9 cellular contexts compared by ENCODE assay signal in the genomic region with DNA sequence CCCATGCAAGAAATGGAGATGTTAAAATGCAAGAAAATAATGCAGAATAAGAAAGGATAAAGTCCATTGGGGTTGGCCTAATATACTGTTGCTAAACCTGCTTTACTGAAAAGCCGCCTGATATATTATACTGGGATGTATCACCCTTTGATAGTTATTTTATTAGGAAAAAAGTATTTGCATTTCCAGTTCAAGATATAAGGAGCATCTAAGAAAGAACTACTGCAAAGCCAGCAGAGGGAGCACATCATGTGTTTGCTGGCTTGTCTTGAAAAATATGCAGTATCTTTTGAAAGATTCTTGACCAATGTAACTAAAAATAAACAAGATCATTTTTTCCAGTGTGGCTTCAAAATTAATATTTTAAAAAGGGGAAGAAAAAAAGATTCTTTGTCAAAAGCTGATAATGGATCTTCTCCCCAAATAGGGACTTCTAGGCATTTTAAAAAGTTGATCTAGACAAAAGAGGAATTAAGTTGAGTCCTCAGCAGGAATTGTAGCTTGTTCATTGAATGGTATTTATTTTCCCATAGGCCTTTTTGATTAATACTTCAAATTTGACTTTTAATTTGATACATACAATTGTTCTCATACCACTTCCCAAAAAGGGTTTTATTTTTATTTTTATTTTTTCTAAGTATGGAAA.
DNase-seq lines count a peak whose midpoint lies in the region; ATAC-seq and TF ChIP-seq lines count a peak whose summit lies in the region.
"Had no signal": no experiment of that assay in that cellular context is flagged by ENCODE, and none has a peak within 500 bp of the region (broad histone marks: within the 10 kb centered on the region; RNA-seq: fewer than 3 reads in every experiment).

No MANE protein-coding gene starts in this region.

- no peak overlapping the region for H3K27ac Mint-ChIP-seq in HFFc6

- TF ChIP-seq POLR2A in adrenal gland (IDR thresholded peaks at IDR 0.05): no peak

- 0 out of 2 replicates have a peak, but pooled peaks cover 6% of the 10 kb centered on the region for H3K36me3 Mint-ChIP-seq in HFFc6 (ENCODE audit: low read depth)

- TF ChIP-seq CTCF in HFFc6 (IDR thresholded peaks at IDR 0.05) (peak; percentile 85), adrenal gland (IDR thresholded peaks at IDR 0.05) (peak; percentile 24 to 53 (median 35)), lower lobe of right lung (IDR thresholded peaks at IDR 0.05) (peak; percentile 44)

- H3K4me3 ChIP-seq in adrenal gland (no peak overlapping the region), lower lobe of right lung (no peak overlapping the region), H7 (ENCODE audit: insufficient read depth, low read depth, low read length) (no peak overlapping the region)

- no peak overlapping the region for H3K27ac ChIP-seq in adrenal gland
- no peak overlapping the region for H3K27ac ChIP-seq in lower lobe of right lung
- H3K27ac ChIP-seq: HL-60 had no signal

- intact Hi-C loops in adrenal gland (cut with DNase I) (no loop called here), lower lobe of right lung (cut with DNase I) (no loop called here)

- ATAC-seq in lower lobe of right lung (no peak), HG02885 (IDR thresholded peaks at IDR 0.05; ENCODE audit: poor library complexity, unreplicated experiment) (no peak), HG03432 (IDR thresholded peaks at IDR 0.05; ENCODE audit: unreplicated experiment) (no peak)

- H3K4me1 ChIP-seq in adrenal gland (replicated peaks in 1 of 2): peaks cover 6 to 38% of the 10 kb centered on the region in 2 donors
- H3K4me1 ChIP-seq in lower lobe of right lung: peaks cover 26% of the 10 kb centered on the region

- H3K9me3 ChIP-seq in adrenal gland (replicated peaks in 1 of 3): no peaks in the 10 kb centered on the region
- no peaks in the 10 kb centered on the region for H3K9me3 ChIP-seq in lower lobe of right lung

- H3K36me3 ChIP-seq in adrenal gland (replicated peaks in 1 of 2): no peaks in the 10 kb centered on the region
- no peaks in the 10 kb centered on the region for H3K36me3 ChIP-seq in lower lobe of right lung
- no peaks in the 10 kb centered on the region for H3K36me3 ChIP-seq in H7 (replicated peaks; ENCODE audit: control insufficient read depth, insufficient read depth, low read length)

- H3K27me3 ChIP-seq in adrenal gland: no peaks in the 10 kb centered on the region
- no peaks in the 10 kb centered on the region for H3K27me3 ChIP-seq in lower lobe of right lung (ENCODE audit: low read depth)
- no peaks in the 10 kb centered on the region for H3K27me3 ChIP-seq in H7 (ENCODE audit: control insufficient read depth, insufficient read depth, low read length)

- DNase-seq in Ammon's horn (ENCODE audit: low spot score): peak; percentile 62
- peak; percentile 58 for DNase-seq in HFFc6
- DNase-seq in adrenal gland: peak in 1 of 7 donors; percentile 10
- no peak for DNase-seq in lower lobe of right lung
- DNase-seq in stimulated activated CD4-positive, alpha-beta T cell treated with anti-CD3 and anti-CD28 coated beads, Interleukin-2, amount 100 ng/mL, for 24 hours: no peak
- no peak for DNase-seq in H7

- H3K27me3 Mint-ChIP-seq in HFFc6 (ENCODE audit: insufficient read depth): no peaks in the 10 kb centered on the region

- no peaks in the 10 kb centered on the region for H3K9me3 Mint-ChIP-seq in HFFc6

- 83 to 96% (median 92%) methylated on average over 1 of the region's 1 CpG for WGBS in adrenal gland, 4 donors

- peaks cover 48% of the 10 kb centered on the region for H3K4me1 Mint-ChIP-seq in HFFc6 (ENCODE audit: low read depth)

- H3K4me3 Mint-ChIP-seq in HFFc6: no peak overlapping the region

Comparison
In these comparisons a context has a peak if more than half of its experiments do, and no peak if none do; other contexts are left out.
1. DNase-seq: peak in Ammon's horn (single experiment) and HFFc6 (single experiment); none in lower lobe of right lung (single experiment), stimulated activated CD4-positive, alpha-beta T cell treated with anti-CD3 and anti-CD28 coated beads, Interleukin-2, amount 100 ng/mL, for 24 hours (0 of 2) and H7 (single experiment).
2. CTCF ChIP-seq: peak in every context shown above with its lines; median percentile 85 in HFFc6; 44 in lower lobe of right lung; 35 in adrenal gland.